In the genomic region with DNA sequence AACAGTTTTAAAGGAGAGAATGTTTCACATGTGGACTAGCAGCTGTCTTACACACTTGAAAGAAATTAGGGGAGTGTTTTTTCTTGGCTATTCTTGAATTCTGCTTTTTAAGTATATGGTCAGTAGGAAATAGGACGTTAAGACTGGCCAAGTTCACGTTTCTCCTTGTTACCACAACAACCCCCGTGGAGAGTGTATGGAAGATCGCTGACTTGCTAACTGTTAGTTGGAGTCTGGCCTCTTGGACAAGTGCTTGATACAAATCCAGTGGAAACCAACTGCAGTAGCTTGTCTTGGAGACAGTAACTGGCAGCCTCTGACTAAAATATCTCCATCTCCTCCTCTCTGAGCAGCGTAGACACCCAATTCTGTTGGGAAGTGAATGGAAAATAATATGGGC, we compare ENCODE assay signal across 8 cellular contexts. TPM values are rescaled to one million over a fixed set of nuclear protein-coding genes. Genes with fewer than 3 reads are reported as not detected.
DNase-seq lines count a peak whose midpoint lies in the region; ATAC-seq and TF ChIP-seq lines count a peak whose summit lies in the region.

No MANE protein-coding gene starts in this region.

- H3K27ac Mint-ChIP-seq in natural killer cell treated with Interleukin-12 subunit alpha and Interleukin-12 subunit beta and Interleukin-15 and Interleukin-18, amount 100 ng/mL, for 72 hours: peak overlapping the region; percentile 77 to 88

- peaks cover 30% of the 10 kb centered on the region for H3K4me1 ChIP-seq in BLaER1

- POLR2A ChIA-PET in HEK293T (lab: Yijun Ruan, JAX): interaction anchor here (1.1 to 3.0 kb wide), 6 partner anchors 9 to 28 kb away, joined by 3 to 13 read pairs (median 4); no protein-coding TSS in a partner anchor

- H3K36me3 Mint-ChIP-seq in natural killer cell treated with Interleukin-12 subunit alpha and Interleukin-12 subunit beta and Interleukin-15 and Interleukin-18, amount 100 ng/mL, for 72 hours: no peaks in the 10 kb centered on the region

- H3K9ac ChIP-seq in BLaER1: no peak overlapping the region

- H3K27ac ChIP-seq in BLaER1 (no peak overlapping the region), dorsolateral prefrontal cortex (peak overlapping the region; percentile 46 to 99 (median 96))

- H3K4me3 ChIP-seq in BLaER1 (no peak overlapping the region), dorsolateral prefrontal cortex (peak overlapping the region in 56 of 59 donors; percentile 25 to 93 (median 72))

- H4K20me1 ChIP-seq in BLaER1: peaks cover 57% of the 10 kb centered on the region

- H3K36me3 ChIP-seq in BLaER1: no peaks in the 10 kb centered on the region

- CTCF ChIA-PET in HEK293T (lab: Yijun Ruan, JAX): interaction anchor here (0.6 to 1.6 kb wide), 5 partner anchors 29 to 373 kb away, joined by 3 to 9 read pairs (median 3); no protein-coding TSS in a partner anchor

- peaks cover 28 to 52% of the 10 kb centered on the region in 2 donors for H3K4me1 Mint-ChIP-seq in natural killer cell treated with Interleukin-12 subunit alpha and Interleukin-12 subunit beta and Interleukin-15 and Interleukin-18, amount 100 ng/mL, for 72 hours (ENCODE audit: low read depth in 2 of 2)

- peaks cover 0 to 6% of the 10 kb centered on the region in 2 donors for H3K27me3 Mint-ChIP-seq in natural killer cell treated with Interleukin-12 subunit alpha and Interleukin-12 subunit beta and Interleukin-15 and Interleukin-18, amount 100 ng/mL, for 72 hours

- intact Hi-C loops in dorsolateral prefrontal cortex (cut with DNase I): loop anchor here (1.0 to 2.0 kb wide), 2 partner anchors 28 to 108 kb away; no protein-coding TSS in a partner anchor

- DNase-seq in NCI-H69 (lab: John Stamatoyannopoulos, UW) (peak; percentile 52), dorsolateral prefrontal cortex (no peak), HEK293T (ENCODE audit: extremely low spot score) (no peak), germinal center (ENCODE audit: low spot score) (no peak), NCI-H524 treated with DMSO at 0.1 percent for 48 hours (lab: John Stamatoyannopoulos, UW) (no peak)
- DNase-seq in natural killer cell treated with Interleukin-12 subunit alpha and Interleukin-12 subunit beta and Interleukin-15 and Interleukin-18, amount 100 ng/mL, for 72 hours (ENCODE audit: low spot score): no peak

- H3K9me3 Mint-ChIP-seq in natural killer cell treated with Interleukin-12 subunit alpha and Interleukin-12 subunit beta and Interleukin-15 and Interleukin-18, amount 100 ng/mL, for 72 hours: no peaks in the 10 kb centered on the region

- no peak for TF ChIP-seq CTCF in dorsolateral prefrontal cortex (IDR thresholded peaks at IDR 0.05 in 54 of 56, conservative IDR thresholded peaks at IDR 0.05 in 2 of 56; ENCODE audit: low read depth in 1 of 56, partially characterized antibody in 56 of 56)

- H3K27me3 ChIP-seq in BLaER1 (peaks cover 92% of the 10 kb centered on the region), dorsolateral prefrontal cortex (no peaks in the 10 kb centered on the region)

- no peak for ATAC-seq in natural killer cell treated with Interleukin-12 subunit alpha and Interleukin-12 subunit beta and Interleukin-15 and Interleukin-18, amount 100 ng/mL, for 72 hours
- no peak for ATAC-seq in GM21576 (IDR thresholded peaks at IDR 0.05; ENCODE audit: unreplicated experiment)

- H3K9me3 ChIP-seq in BLaER1: no peaks in the 10 kb centered on the region

- H3K4me3 Mint-ChIP-seq in natural killer cell treated with Interleukin-12 subunit alpha and Interleukin-12 subunit beta and Interleukin-15 and Interleukin-18, amount 100 ng/mL, for 72 hours: peak overlapping the region; percentile 96

- peak overlapping the region; percentile 67; the same call in 1 of the 2 replicates for H3K4me2 ChIP-seq in BLaER1

TF ChIP-seq in HEK293T, 16 proteins besides CTCF, POLR2A, EP300 and RAD21:
- TF ChIP-seq FOXM1 (IDR thresholded peaks at IDR 0.05; ENCODE audit: borderline replicate concordance): no peak
- no peak for TF ChIP-seq FOXA1 (IDR thresholded peaks at IDR 0.05)
- no peak for TF ChIP-seq SP1 (IDR thresholded peaks at IDR 0.05)
- no peak for TF ChIP-seq ZNF384 (IDR thresholded peaks at IDR 0.05)
- TF ChIP-seq SUZ12 (IDR thresholded peaks at IDR 0.05): no peak
- TF ChIP-seq LEF1 (IDR thresholded peaks at IDR 0.05; ENCODE audit: borderline replicate concordance): no peak
- no peak for TF ChIP-seq FOXK2 (IDR thresholded peaks at IDR 0.05)
- no peak for TF ChIP-seq ARNT (IDR thresholded peaks at IDR 0.05)
- TF ChIP-seq, protein P1, sequence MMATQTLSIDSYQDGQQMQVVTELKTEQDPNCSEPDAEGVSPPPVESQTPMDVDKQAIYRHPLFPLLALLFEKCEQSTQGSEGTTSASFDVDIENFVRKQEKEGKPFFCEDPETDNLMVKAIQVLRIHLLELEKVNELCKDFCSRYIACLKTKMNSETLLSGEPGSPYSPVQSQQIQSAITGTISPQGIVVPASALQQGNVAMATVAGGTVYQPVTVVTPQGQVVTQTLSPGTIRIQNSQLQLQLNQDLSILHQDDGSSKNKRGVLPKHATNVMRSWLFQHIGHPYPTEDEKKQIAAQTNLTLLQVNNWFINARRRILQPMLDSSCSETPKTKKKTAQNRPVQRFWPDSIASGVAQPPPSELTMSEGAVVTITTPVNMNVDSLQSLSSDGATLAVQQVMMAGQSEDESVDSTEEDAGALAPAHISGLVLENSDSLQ (IDR thresholded peaks at IDR 0.05): no peak
- TF ChIP-seq TARDBP (IDR thresholded peaks at IDR 0.05): no peak
- TF ChIP-seq BHLHE40 (IDR thresholded peaks at IDR 0.05; ENCODE audit: borderline replicate concordance): no peak
- TF ChIP-seq NFRKB (IDR thresholded peaks at IDR 0.05): no peak
- TF ChIP-seq L3MBTL2 (conservative IDR thresholded peaks at IDR 0.05): no peak
- TF ChIP-seq ELF4 (IDR thresholded peaks at IDR 0.05): no peak
- no peak for TF ChIP-seq HDGF (IDR thresholded peaks at IDR 0.05; ENCODE audit: borderline replicate concordance)
- TF ChIP-seq CTBP1 (IDR thresholded peaks at IDR 0.05; ENCODE audit: borderline replicate concordance): no peak

RNA-seq across cellular contexts. Expression of a gene that starts 3.8 kb away (rescaled TPM):
- total RNA-seq in dorsolateral prefrontal cortex: 100 to 1,000 TPM in 40 of 120 experiments, 10 to 100 TPM in 80; 63.0 to 203 (median 91.8) TPM
- 1 to 10 TPM in 1 of 2 donors, under 1 TPM in 1; 0.14 to 7.3 TPM for total RNA-seq in natural killer cell treated with Interleukin-12 subunit alpha and Interleukin-12 subunit beta and Interleukin-15 and Interleukin-18, amount 100 ng/mL, for 72 hours

Comparison
In these comparisons a context has a peak if more than half of its experiments do, and no peak if none do; other contexts are left out.
1. RNA of a gene that starts 3.8 kb away (total RNA-seq): 63.0 to 203 TPM in dorsolateral prefrontal cortex; 0.14 to 7.3 TPM in natural killer cell treated with Interleukin-12 subunit alpha and Interleukin-12 subunit beta and Interleukin-15 and Interleukin-18, amount 100 ng/mL, for 72 hours; every median in the first group is over 4 times any median in the second.